1 cellular context compared by ENCODE assay signal in the genomic region with DNA sequence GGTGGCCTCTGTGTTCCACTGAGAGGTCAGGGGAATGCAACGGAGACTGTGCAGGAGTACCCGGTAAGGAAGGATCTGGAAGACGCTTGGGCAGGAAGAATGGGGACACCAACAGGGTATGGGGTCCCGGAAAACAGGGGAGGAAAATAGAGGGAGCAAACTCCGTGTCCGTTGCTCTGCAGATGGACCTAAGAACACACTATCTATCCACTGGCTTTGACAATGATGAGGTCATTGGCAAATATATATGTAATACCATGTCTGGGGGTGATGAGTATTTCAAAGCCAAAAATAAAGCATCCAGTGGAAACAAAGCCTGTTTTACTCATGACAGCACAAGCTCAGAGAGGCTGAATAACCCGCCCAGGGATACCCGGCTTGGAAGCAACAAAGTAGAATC.
A peak's percentile ranks its signal among the peaks of the same experiment; 100 is the strongest.
TF ChIP-seq lines count a peak whose summit lies in the region.

No MANE protein-coding gene starts in this region.

TF ChIP-seq in HEK293, 187 proteins besides CTCF, POLR2A, EP300 and RAD21:
- TF ChIP-seq, protein P1, sequence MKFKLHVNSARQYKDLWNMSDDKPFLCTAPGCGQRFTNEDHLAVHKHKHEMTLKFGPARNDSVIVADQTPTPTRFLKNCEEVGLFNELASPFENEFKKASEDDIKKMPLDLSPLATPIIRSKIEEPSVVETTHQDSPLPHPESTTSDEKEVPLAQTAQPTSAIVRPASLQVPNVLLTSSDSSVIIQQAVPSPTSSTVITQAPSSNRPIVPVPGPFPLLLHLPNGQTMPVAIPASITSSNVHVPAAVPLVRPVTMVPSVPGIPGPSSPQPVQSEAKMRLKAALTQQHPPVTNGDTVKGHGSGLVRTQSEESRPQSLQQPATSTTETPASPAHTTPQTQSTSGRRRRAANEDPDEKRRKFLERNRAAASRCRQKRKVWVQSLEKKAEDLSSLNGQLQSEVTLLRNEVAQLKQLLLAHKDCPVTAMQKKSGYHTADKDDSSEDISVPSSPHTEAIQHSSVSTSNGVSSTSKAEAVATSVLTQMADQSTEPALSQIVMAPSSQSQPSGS (tag by site-specific recombination; IDR thresholded peaks at IDR 0.05; ENCODE audit: low read depth): peak; percentile 25; the same call in 1 of the 2 replicates
- TF ChIP-seq ZNF76 (tag by site-specific recombination; IDR thresholded peaks at IDR 0.05; ENCODE audit: borderline replicate concordance, low read depth): no peak
TF ChIP-seq in HEK293: peak in this region for 1.
